Comparison of ENCODE assay signal across 1 cellular context in genomic region chr2:120797421-120798289, GRCh38.
TF ChIP-seq lines count a peak whose summit lies in the region.

No MANE protein-coding gene starts in this region.

TF ChIP-seq in IMR-90, 13 proteins besides CTCF, POLR2A, EP300 and RAD21 (continued from another document):
- TF ChIP-seq MAZ (IDR thresholded peaks at IDR 0.05; ENCODE audit: borderline replicate concordance, low read depth, low read length): no peak
- no peak for TF ChIP-seq FOS (IDR thresholded peaks at IDR 0.05; ENCODE audit: low read depth, low read length)
- no peak for TF ChIP-seq RCOR1 (IDR thresholded peaks at IDR 0.05; ENCODE audit: insufficient replicate concordance, low read length)
- TF ChIP-seq ELK1 (IDR thresholded peaks at IDR 0.05; ENCODE audit: borderline replicate concordance, low read depth, low read length): no peak
- no peak for TF ChIP-seq CHD1 (IDR thresholded peaks at IDR 0.05; ENCODE audit: low read depth, low read length)
- no peak for TF ChIP-seq SMC3 (IDR thresholded peaks at IDR 0.05; ENCODE audit: low read depth, low read length)
- no peak for TF ChIP-seq USF2 (IDR thresholded peaks at IDR 0.05; ENCODE audit: low read depth, low read length)
- no peak for TF ChIP-seq CEBPB (IDR thresholded peaks at IDR 0.05; ENCODE audit: low read depth, low read length)
- no peak for TF ChIP-seq MAFK (IDR thresholded peaks at IDR 0.05; ENCODE audit: low read depth, low read length)
